1 cellular context compared by ENCODE assay signal in the genomic region with DNA sequence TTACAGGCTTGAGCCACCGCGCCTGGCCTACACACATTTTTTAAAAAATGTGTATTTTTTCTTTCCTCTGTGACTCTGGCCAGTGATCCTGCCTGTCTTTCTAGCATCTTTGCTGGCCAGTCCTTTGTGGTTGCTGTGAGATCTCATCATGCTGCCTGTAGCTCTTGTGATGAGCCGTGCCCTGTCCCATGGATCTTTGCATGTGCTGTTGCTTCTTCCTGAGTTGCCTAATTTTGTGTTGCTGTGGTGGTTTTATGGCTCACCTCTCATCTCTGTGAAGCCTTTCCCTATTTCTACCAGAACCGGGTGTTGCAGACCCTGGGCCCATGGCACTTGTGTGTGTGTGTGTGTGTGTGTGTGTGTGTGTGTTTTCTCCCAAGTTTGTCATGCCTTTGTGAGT.
TF ChIP-seq lines count a peak whose summit lies in the region.

No MANE protein-coding gene starts in this region.

TF ChIP-seq in WTC11, 78 proteins besides CTCF, POLR2A, EP300 and RAD21 (continued from another document):
- TF ChIP-seq, protein P1, sequence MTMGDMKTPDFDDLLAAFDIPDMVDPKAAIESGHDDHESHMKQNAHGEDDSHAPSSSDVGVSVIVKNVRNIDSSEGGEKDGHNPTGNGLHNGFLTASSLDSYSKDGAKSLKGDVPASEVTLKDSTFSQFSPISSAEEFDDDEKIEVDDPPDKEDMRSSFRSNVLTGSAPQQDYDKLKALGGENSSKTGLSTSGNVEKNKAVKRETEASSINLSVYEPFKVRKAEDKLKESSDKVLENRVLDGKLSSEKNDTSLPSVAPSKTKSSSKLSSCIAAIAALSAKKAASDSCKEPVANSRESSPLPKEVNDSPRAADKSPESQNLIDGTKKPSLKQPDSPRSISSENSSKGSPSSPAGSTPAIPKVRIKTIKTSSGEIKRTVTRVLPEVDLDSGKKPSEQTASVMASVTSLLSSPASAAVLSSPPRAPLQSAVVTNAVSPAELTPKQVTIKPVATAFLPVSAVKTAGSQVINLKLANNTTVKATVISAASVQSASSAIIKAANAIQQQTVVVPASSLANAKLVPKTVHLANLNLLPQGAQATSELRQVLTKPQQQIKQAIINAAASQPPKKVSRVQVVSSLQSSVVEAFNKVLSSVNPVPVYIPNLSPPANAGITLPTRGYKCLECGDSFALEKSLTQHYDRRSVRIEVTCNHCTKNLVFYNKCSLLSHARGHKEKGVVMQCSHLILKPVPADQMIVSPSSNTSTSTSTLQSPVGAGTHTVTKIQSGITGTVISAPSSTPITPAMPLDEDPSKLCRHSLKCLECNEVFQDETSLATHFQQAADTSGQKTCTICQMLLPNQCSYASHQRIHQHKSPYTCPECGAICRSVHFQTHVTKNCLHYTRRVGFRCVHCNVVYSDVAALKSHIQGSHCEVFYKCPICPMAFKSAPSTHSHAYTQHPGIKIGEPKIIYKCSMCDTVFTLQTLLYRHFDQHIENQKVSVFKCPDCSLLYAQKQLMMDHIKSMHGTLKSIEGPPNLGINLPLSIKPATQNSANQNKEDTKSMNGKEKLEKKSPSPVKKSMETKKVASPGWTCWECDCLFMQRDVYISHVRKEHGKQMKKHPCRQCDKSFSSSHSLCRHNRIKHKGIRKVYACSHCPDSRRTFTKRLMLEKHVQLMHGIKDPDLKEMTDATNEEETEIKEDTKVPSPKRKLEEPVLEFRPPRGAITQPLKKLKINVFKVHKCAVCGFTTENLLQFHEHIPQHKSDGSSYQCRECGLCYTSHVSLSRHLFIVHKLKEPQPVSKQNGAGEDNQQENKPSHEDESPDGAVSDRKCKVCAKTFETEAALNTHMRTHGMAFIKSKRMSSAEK (CRISPR knock-in tag; IDR thresholded peaks at IDR 0.05; ENCODE audit: borderline replicate concordance): no peak
- TF ChIP-seq ZNF671 (CRISPR knock-in tag; IDR thresholded peaks at IDR 0.05): no peak
- TF ChIP-seq NR2C2 (CRISPR knock-in tag; IDR thresholded peaks at IDR 0.05): no peak
- TF ChIP-seq NFE2L1 (CRISPR knock-in tag; IDR thresholded peaks at IDR 0.05): no peak
- TF ChIP-seq, protein P2, sequence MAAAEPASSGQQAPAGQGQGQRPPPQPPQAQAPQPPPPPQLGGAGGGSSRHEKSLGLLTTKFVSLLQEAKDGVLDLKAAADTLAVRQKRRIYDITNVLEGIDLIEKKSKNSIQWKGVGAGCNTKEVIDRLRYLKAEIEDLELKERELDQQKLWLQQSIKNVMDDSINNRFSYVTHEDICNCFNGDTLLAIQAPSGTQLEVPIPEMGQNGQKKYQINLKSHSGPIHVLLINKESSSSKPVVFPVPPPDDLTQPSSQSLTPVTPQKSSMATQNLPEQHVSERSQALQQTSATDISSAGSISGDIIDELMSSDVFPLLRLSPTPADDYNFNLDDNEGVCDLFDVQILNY (CRISPR knock-in tag; IDR thresholded peaks at IDR 0.05): no peak
- TF ChIP-seq FOXJ3 (CRISPR knock-in tag; IDR thresholded peaks at IDR 0.05; ENCODE audit: borderline replicate concordance): no peak
- no peak for TF ChIP-seq RORB (CRISPR knock-in tag; IDR thresholded peaks at IDR 0.05)
- no peak for TF ChIP-seq KAT7 (CRISPR knock-in tag; IDR thresholded peaks at IDR 0.05; ENCODE audit: borderline replicate concordance)
- TF ChIP-seq HMGA2 (CRISPR knock-in tag; IDR thresholded peaks at IDR 0.05): no peak
- no peak for TF ChIP-seq OVOL2 (CRISPR knock-in tag; IDR thresholded peaks at IDR 0.05; ENCODE audit: borderline replicate concordance)
- TF ChIP-seq, protein P3, sequence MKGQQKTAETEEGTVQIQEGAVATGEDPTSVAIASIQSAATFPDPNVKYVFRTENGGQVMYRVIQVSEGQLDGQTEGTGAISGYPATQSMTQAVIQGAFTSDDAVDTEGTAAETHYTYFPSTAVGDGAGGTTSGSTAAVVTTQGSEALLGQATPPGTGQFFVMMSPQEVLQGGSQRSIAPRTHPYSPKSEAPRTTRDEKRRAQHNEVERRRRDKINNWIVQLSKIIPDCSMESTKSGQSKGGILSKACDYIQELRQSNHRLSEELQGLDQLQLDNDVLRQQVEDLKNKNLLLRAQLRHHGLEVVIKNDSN (CRISPR knock-in tag; IDR thresholded peaks at IDR 0.05): no peak
- TF ChIP-seq ZNF423 (CRISPR knock-in tag; IDR thresholded peaks at IDR 0.05): no peak
